Comparison of ENCODE assay signal across 14 cellular contexts in the genomic region with DNA sequence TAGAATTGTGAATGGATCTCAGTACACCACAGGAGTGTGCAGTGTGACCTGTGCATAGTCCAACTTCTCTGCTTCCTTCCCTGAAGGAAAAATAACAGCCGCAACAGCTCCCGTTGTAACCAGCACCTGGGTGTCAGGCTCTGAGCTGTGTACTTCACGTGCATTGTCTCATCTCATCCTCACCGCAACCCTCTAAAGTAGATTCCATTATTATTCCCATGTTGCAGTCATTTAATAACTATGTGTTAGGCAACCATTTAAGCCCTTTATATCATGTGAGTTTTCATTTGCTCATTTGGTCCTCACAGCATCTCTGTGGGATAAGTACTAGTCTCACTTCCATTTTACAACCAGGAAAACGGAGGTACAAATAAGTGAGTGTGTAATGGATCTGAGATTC.
"Had no signal": no experiment of that assay in that cellular context is flagged by ENCODE, and none has a peak within 500 bp of the region (broad histone marks: within the 10 kb centered on the region; RNA-seq: fewer than 3 reads in every experiment).

No MANE protein-coding gene starts in this region.

- H3K27ac ChIP-seq: coronary artery, esophagus muscularis mucosa, hepatocyte, ovary, thyroid gland had no signal

- H3K4me1 ChIP-seq: thyroid gland had no signal

- DNase-seq: effector CD4-positive, alpha-beta T cell; endodermal cell; foreskin fibroblast; left colon; naive thymus-derived CD8-positive, alpha-beta T cell; ovary; right cardiac atrium; stimulated activated CD4-positive, alpha-beta T cell treated with anti-CD3 and anti-CD28 coated beads, Interleukin-2, amount 100 ng/mL, for 48 hours; stimulated activated naive CD4-positive, alpha-beta T cell treated with Interleukin-2 at 50 U/mL for 16 hours; thyroid gland had no signal

- H3K4me3 ChIP-seq: coronary artery, esophagus muscularis mucosa, hepatocyte, ovary, smooth muscle cell, thyroid gland had no signal

- H3K4me2 ChIP-seq: hepatocyte, smooth muscle cell had no signal

- H3K27me3 ChIP-seq: esophagus muscularis mucosa, hepatocyte, ovary, thyroid gland had no signal

- H2AFZ ChIP-seq: hepatocyte had no signal

- ATAC-seq: left colon; naive thymus-derived CD8-positive, alpha-beta T cell; right cardiac atrium had no signal

- H3K9me3 ChIP-seq: ovary, thyroid gland had no signal

- H3K36me3 ChIP-seq: esophagus muscularis mucosa, ovary, thyroid gland had no signal

- H3K79me2 ChIP-seq: hepatocyte had no signal
